Comparison of ENCODE assay signal across 12 cellular contexts in the genomic region with DNA sequence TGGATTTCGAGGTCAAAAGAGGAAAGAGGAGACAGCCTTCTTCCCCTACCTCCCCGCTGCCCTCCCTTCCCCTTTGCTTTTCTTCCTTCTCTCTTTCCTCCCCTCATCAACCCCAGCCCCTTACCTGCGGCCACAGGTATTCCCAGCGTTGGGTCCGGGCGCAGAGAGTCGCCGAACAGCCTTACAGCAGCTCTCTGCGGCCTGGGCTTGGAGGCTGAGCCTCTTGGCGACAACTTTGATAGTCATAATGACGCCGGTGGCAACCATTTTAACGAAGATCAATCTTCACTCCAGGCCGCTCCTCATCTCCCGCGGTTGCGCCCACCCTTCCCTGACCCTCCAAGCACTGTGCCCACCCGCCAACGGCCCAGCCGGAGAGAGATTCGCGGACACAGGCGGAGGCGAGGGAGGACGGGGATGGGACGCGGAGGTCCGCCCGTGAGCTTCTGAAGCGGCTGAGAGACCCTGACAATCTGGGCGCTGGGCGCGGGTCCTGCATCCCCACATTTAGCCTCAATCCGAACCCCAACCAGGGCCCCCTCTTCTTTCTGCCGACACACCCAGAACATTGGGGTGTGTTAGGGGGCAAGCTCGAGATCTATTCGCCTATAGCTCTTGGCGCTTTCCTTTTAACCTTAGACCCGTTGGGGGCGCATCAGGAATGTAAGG. TPM values are rescaled to one million over a fixed set of nuclear protein-coding genes. Genes with fewer than 3 reads are reported as not detected.
DNase-seq lines count a peak whose midpoint lies in the region; ATAC-seq, FAIRE-seq and TF ChIP-seq lines count a peak whose summit lies in the region.
"Had no signal": no experiment of that assay in that cellular context is flagged by ENCODE, and none has a peak within 500 bp of the region (broad histone marks: within the 10 kb centered on the region; RNA-seq: fewer than 3 reads in every experiment).

No MANE protein-coding gene starts in this region.

- DNase-seq in A549 (ENCODE audit: low read depth in 1 of 2, low spot score in 1 of 2): no peak
- DNase-seq in CD4-positive, alpha-beta memory T cell: peak in 1 of 5 donors; percentile 28
- no peak for DNase-seq in SK-N-MC (ENCODE audit: low read depth, low spot score)
- no peak for DNase-seq in mesendoderm
- DNase-seq in activated naive CD4-positive, alpha-beta T cell treated with Interleukin-2 at 50 U/mL for 16 hours: no peak
- DNase-seq: foreskin melanocyte, mucosa of descending colon had no signal

- peaks cover 7% of the 10 kb centered on the region; the same call in 1 of the 3 replicates for H3K4me1 ChIP-seq in A549
- H3K4me1 ChIP-seq in CD4-positive, alpha-beta memory T cell (ENCODE audit: insufficient read depth, low read length): peaks cover 9% of the 10 kb centered on the region
- peaks cover 3% of the 10 kb centered on the region for H3K4me1 ChIP-seq in mesendoderm (ENCODE audit: control insufficient read depth, low read depth, low read length)
- H3K4me1 ChIP-seq: ascending aorta had no signal

- POLR2A ChIA-PET in A549 (lab: Yijun Ruan, JAX): interaction anchor here (1.3 kb wide), 1 partner anchor 12 kb away, joined by 3 read pairs; no protein-coding TSS in a partner anchor
- POLR2A ChIA-PET in CD4-positive, alpha-beta memory T cell (lab: Charles Lee; ENCODE audit: partially characterized antibody): interaction anchor here (1.1 to 1.2 kb wide), 2 partner anchors 11 to 25 kb away, joined by 3 read pairs; no protein-coding TSS in a partner anchor

- intact Hi-C loops in CD4-positive, alpha-beta memory T cell (cut with micrococcal nuclease): no loop called here

- H3K36me3 Mint-ChIP-seq in CD4-positive, alpha-beta memory T cell: peaks cover 0 to 15% of the 10 kb centered on the region in 2 donors

- H3K36me3 ChIP-seq in CD4-positive, alpha-beta memory T cell (ENCODE audit: insufficient read depth, low read length): no peaks in the 10 kb centered on the region
- peaks cover 6% of the 10 kb centered on the region; the same call in 1 of the 2 replicates for H3K36me3 ChIP-seq in SK-N-MC (ENCODE audit: insufficient read depth, low read length)
- H3K36me3 ChIP-seq in mesendoderm (ENCODE audit: control insufficient read depth, insufficient read depth, low read length): no peaks in the 10 kb centered on the region
- H3K36me3 ChIP-seq: ascending aorta had no signal

- H3K79me2 ChIP-seq in mesendoderm (ENCODE audit: control insufficient read depth, insufficient read depth, low read length): no peaks in the 10 kb centered on the region

- TF ChIP-seq CTCF in A549 (IDR thresholded peaks at IDR 0.05): no peak

- peak overlapping the region; percentile 79 for H3K9ac ChIP-seq in SK-N-MC (ENCODE audit: insufficient read length)
- H3K9ac ChIP-seq in mesendoderm (ENCODE audit: low read length): peak overlapping the region; percentile 22

- no peak overlapping the region for H4K5ac ChIP-seq in mesendoderm (ENCODE audit: low read length)

- no peak overlapping the region for H3K23ac ChIP-seq in mesendoderm (ENCODE audit: low read length)

- peak overlapping the region in 4 of 7 donors; percentile 18 to 91 (median 81) for H3K27ac Mint-ChIP-seq in CD4-positive, alpha-beta memory T cell

- peaks cover 0 to 73% (median 52%) of the 10 kb centered on the region in 8 donors for H3K9me3 Mint-ChIP-seq in CD4-positive, alpha-beta memory T cell

- H3K79me1 ChIP-seq in mesendoderm (ENCODE audit: low read length): no peaks in the 10 kb centered on the region

- no peak overlapping the region for H4K8ac ChIP-seq in mesendoderm (ENCODE audit: low read depth, low read length)

- FAIRE-seq in A549 (lab: Jason Lieb, UNC): no peak
- FAIRE-seq: keratinocyte, RCC 7860 had no signal

- H3K27ac ChIP-seq in A549 (no peak overlapping the region), SK-N-MC (peak overlapping the region; percentile 76), mesendoderm (ENCODE audit: low read depth, low read length) (no peak overlapping the region)
- H3K27ac ChIP-seq in CD4-positive, alpha-beta memory T cell (ENCODE audit: low read depth, low read length): no peak overlapping the region
- H3K27ac ChIP-seq: ascending aorta had no signal

- H3K4me3 ChIP-seq in A549 (no peak overlapping the region), SK-N-MC (peak overlapping the region; percentile 83), mesendoderm (ENCODE audit: low read length) (no peak overlapping the region)
- H3K4me3 ChIP-seq in CD4-positive, alpha-beta memory T cell (ENCODE audit: low read length in 2 of 2): no peak overlapping the region
- H3K4me3 ChIP-seq: mucosa of descending colon had no signal

- no peak overlapping the region for H2BK120ac ChIP-seq in mesendoderm (ENCODE audit: low read depth, low read length)

- no peak overlapping the region for H2BK5ac ChIP-seq in mesendoderm (ENCODE audit: low read length)

- no peak overlapping the region for H2AK5ac ChIP-seq in mesendoderm (ENCODE audit: low read length)

- WGBS in A549 (ENCODE audit: missing lambda C conversion rate): 35% methylated on average over 26 of the region's 40 CpGs
- WGBS in mesendoderm (ENCODE audit: extremely low coverage, insufficient coverage, low lambda C conversion rate): no CpG with 5 or more reads among the region's 40 CpGs

- peak overlapping the region; percentile 60 for H3K56ac ChIP-seq in mesendoderm (ENCODE audit: low read length)

- peaks cover 62 to 71% of the 10 kb centered on the region in 2 donors for H3K27me3 Mint-ChIP-seq in CD4-positive, alpha-beta memory T cell

- no peak overlapping the region for H3K4ac ChIP-seq in mesendoderm (ENCODE audit: low read depth, low read length)

- H3K18ac ChIP-seq in mesendoderm (ENCODE audit: low read length): no peak overlapping the region

- TF ChIP-seq EP300 in A549 (IDR thresholded peaks at IDR 0.05): no peak

- CTCF ChIA-PET in A549 (lab: Yijun Ruan, JAX): interaction anchor here (0.6 to 4.8 kb wide), 18 partner anchors 9 to 1698 kb away, joined by 3 to 42 read pairs (median 4); partner anchors contain the start of genes HOXD12 and LNPK
- CTCF ChIA-PET in CD4-positive, alpha-beta memory T cell (lab: Charles Lee; ENCODE audit: partially characterized antibody): interaction anchor here (1.0 to 1.6 kb wide), 2 partner anchors 12 to 395 kb away, joined by 3 to 7 read pairs; no protein-coding TSS in a partner anchor

- no peak; a peak in 1 of 6 replicates for ATAC-seq in A549
- no peak for ATAC-seq in HG03025 (IDR thresholded peaks at IDR 0.05; ENCODE audit: low FRiP score, unreplicated experiment)
- no peak for ATAC-seq in HG02759 (IDR thresholded peaks at IDR 0.05; ENCODE audit: unreplicated experiment)

- H3K27me3 ChIP-seq in CD4-positive, alpha-beta memory T cell (ENCODE audit: insufficient read depth, low read length): peaks cover 94% of the 10 kb centered on the region
- H3K27me3 ChIP-seq in mesendoderm (ENCODE audit: insufficient read depth, low read length, poor library complexity): peaks cover 91% of the 10 kb centered on the region

- H3K4me1 Mint-ChIP-seq in CD4-positive, alpha-beta memory T cell: peaks cover 1 to 46% (median 11%) of the 10 kb centered on the region in 4 donors

- H3K4me2 ChIP-seq in A549: peak overlapping the region; percentile 91
- peak overlapping the region; percentile 30 for H3K4me2 ChIP-seq in mesendoderm (ENCODE audit: low read length)

- no peak for TF ChIP-seq POLR2A in A549 (IDR thresholded peaks at IDR 0.05; ENCODE audit: low read length)

- peaks cover 10% of the 10 kb centered on the region for H3K9me3 ChIP-seq in A549
- no peaks in the 10 kb centered on the region for H3K9me3 ChIP-seq in CD4-positive, alpha-beta memory T cell (ENCODE audit: control insufficient read depth in 1 of 2, low read length in 2 of 2)
- H3K9me3 ChIP-seq in SK-N-MC (ENCODE audit: low read depth, low read length): no peaks in the 10 kb centered on the region
- H3K9me3 ChIP-seq: ascending aorta, mucosa of descending colon had no signal

- no peak for TF ChIP-seq RAD21 in A549 (conservative IDR thresholded peaks at IDR 0.05 in 1 of 2, IDR thresholded peaks at IDR 0.05 in 1 of 2)

- H2BK15ac ChIP-seq in mesendoderm (replicated peaks; ENCODE audit: low read depth): no peak overlapping the region

- H3K4me3 Mint-ChIP-seq in CD4-positive, alpha-beta memory T cell: peak overlapping the region in 3 of 8 donors; percentile 5 to 50 (median 46)

RNA-seq across cellular contexts. Expression of gene EVX2, which starts 1.5 kb away (rescaled TPM):
- polyA plus RNA-seq in A549 (2011; rRNA removed): 0.03 TPM in 2 replicates
- polyA plus RNA-seq in A549 (2012; cell fraction: cytosol; rRNA removed): not detected in 2 replicates
- polyA plus RNA-seq in A549 (2012; cell fraction: nucleus; rRNA removed): 0.04 TPM in 1 of 2 replicates, not detected in the other
- polyA plus RNA-seq in A549 (2017; fragmentation: RNase III; extraction: RNeasy Plus Mini Kit Qiagen cat#74134 plus additional on column Dnase treatment): not detected in 3 replicates
- polyA minus RNA-seq in A549 (2011; rRNA and poly(A)+ RNA removed): not detected in 2 replicates
- not detected for total RNA-seq in CD4-positive, alpha-beta memory T cell
- not detected for polyA plus RNA-seq in CD4-positive, alpha-beta memory T cell
- polyA plus RNA-seq in mesendoderm (2013, experiment 1 of 2): 0.01 TPM
- not detected for polyA plus RNA-seq in mesendoderm (2013, experiment 2 of 2)
- total RNA-seq: ascending aorta had no signal
- polyA plus RNA-seq: keratinocyte had no signal

RNA-seq across cellular contexts. Expression of gene HOXD13, which starts 7.3 kb away (rescaled TPM):
- polyA plus RNA-seq in A549 (2011; rRNA removed) (0.25 and 0.35 TPM in 2 replicates), A549 (2017; fragmentation: RNase III; extraction: RNeasy Plus Mini Kit Qiagen cat#74134 plus additional on column Dnase treatment) (0.12 to 0.17 TPM (median 0.13 TPM) in 3 replicates)
- polyA plus RNA-seq in A549 (2012; cell fraction: cytosol; rRNA removed): 0.10 and 0.17 TPM in 2 replicates
- polyA plus RNA-seq in A549 (2012; cell fraction: nucleus; rRNA removed): 0.10 and 0.12 TPM in 2 replicates
- polyA minus RNA-seq in A549 (2011; rRNA and poly(A)+ RNA removed): not detected in 2 replicates
- total RNA-seq in CD4-positive, alpha-beta memory T cell: not detected
- not detected for polyA plus RNA-seq in CD4-positive, alpha-beta memory T cell
- polyA plus RNA-seq in mesendoderm (2013, experiment 1 of 2): 0.18 TPM
- 0.10 TPM for polyA plus RNA-seq in mesendoderm (2013, experiment 2 of 2)
- total RNA-seq: ascending aorta had no signal
- polyA plus RNA-seq: keratinocyte had no signal

RNA-seq across cellular contexts. Expression of gene HOXD12, which starts 14.3 kb away (rescaled TPM):
- polyA plus RNA-seq in A549 (2011; rRNA removed): not detected in 2 replicates
- not detected in 2 replicates for polyA plus RNA-seq in A549 (2012; cell fraction: cytosol; rRNA removed)
- not detected in 2 replicates for polyA plus RNA-seq in A549 (2012; cell fraction: nucleus; rRNA removed)
- not detected in 3 replicates for polyA plus RNA-seq in A549 (2017; fragmentation: RNase III; extraction: RNeasy Plus Mini Kit Qiagen cat#74134 plus additional on column Dnase treatment)
- polyA minus RNA-seq in A549 (2011; rRNA and poly(A)+ RNA removed): not detected in 2 replicates
- total RNA-seq in CD4-positive, alpha-beta memory T cell: not detected
- not detected for polyA plus RNA-seq in CD4-positive, alpha-beta memory T cell
- polyA plus RNA-seq in mesendoderm (2013, experiment 1 of 2): not detected
- polyA plus RNA-seq in mesendoderm (2013, experiment 2 of 2): not detected
- total RNA-seq: ascending aorta, mucosa of descending colon had no signal
- polyA plus RNA-seq: keratinocyte had no signal

RNA-seq across cellular contexts. Expression of gene HOXD11, which starts 21.8 kb away (rescaled TPM):
- 2.6 and 2.9 TPM in 2 replicates for polyA plus RNA-seq in A549 (2011; rRNA removed)
- polyA plus RNA-seq in A549 (2012; cell fraction: cytosol; rRNA removed): 3.0 and 3.9 TPM in 2 replicates
- polyA plus RNA-seq in A549 (2012; cell fraction: nucleus; rRNA removed): 3.3 and 3.5 TPM in 2 replicates
- 3.7 to 4.9 TPM (median 4.8 TPM) in 3 replicates for polyA plus RNA-seq in A549 (2017; fragmentation: RNase III; extraction: RNeasy Plus Mini Kit Qiagen cat#74134 plus additional on column Dnase treatment)
- 0.92 and 1.0 TPM in 2 replicates for polyA minus RNA-seq in A549 (2011; rRNA and poly(A)+ RNA removed)
- total RNA-seq in CD4-positive, alpha-beta memory T cell: not detected
- not detected for polyA plus RNA-seq in CD4-positive, alpha-beta memory T cell
- polyA plus RNA-seq in mesendoderm (2013, experiment 1 of 2): 0.08 TPM
- 0.08 TPM for polyA plus RNA-seq in mesendoderm (2013, experiment 2 of 2)
- total RNA-seq: ascending aorta had no signal
- polyA plus RNA-seq: keratinocyte had no signal

RNA-seq across cellular contexts. Expression of gene HOXD10, which starts 31.3 kb away (rescaled TPM):
- polyA plus RNA-seq in A549 (2011; rRNA removed) (4.6 and 4.8 TPM in 2 replicates), A549 (2017; fragmentation: RNase III; extraction: RNeasy Plus Mini Kit Qiagen cat#74134 plus additional on column Dnase treatment) (3.7 to 5.4 TPM (median 4.3 TPM) in 3 replicates)
- 1.8 and 2.3 TPM in 2 replicates for polyA plus RNA-seq in A549 (2012; cell fraction: cytosol; rRNA removed)
- polyA plus RNA-seq in A549 (2012; cell fraction: nucleus; rRNA removed): 3.6 and 6.3 TPM in 2 replicates
- polyA minus RNA-seq in A549 (2011; rRNA and poly(A)+ RNA removed): 1.2 and 1.9 TPM in 2 replicates
- total RNA-seq in CD4-positive, alpha-beta memory T cell: not detected
- not detected for polyA plus RNA-seq in CD4-positive, alpha-beta memory T cell
- polyA plus RNA-seq in mesendoderm (2013, experiment 1 of 2): not detected
- not detected for polyA plus RNA-seq in mesendoderm (2013, experiment 2 of 2)
- total RNA-seq: ascending aorta had no signal
- polyA plus RNA-seq: keratinocyte had no signal
